ENCODE assay signal across 34 cellular contexts in genomic region chr12:28606967-28607557, GRCh38.
"Had no signal": no experiment of that assay in that cellular context is flagged by ENCODE, and none has a peak within 500 bp of the region (broad histone marks: within the 10 kb centered on the region; RNA-seq: fewer than 3 reads in every experiment).

No MANE protein-coding gene starts in this region.

- H3K27me3 ChIP-seq: MG63 had no signal

- DNase-seq: Karpas-422, Kasumi-1, MG63, MM.1S, MV-4-11, NCI-H1048, NCI-H1092, NCI-H1092 treated with DMSO at 0.1 percent for 48 hours, NCI-H1105, NCI-H1105 treated with DMSO at 0.1 percent for 48 hours, NCI-H1417, NCI-H1417 treated with DMSO at 0.1 percent for 48 hours, NCI-H1436, NCI-H1436 treated with DMSO at 0.1 percent for 48 hours, NCI-H146, NCI-H1694, NCI-H1694 treated with DMSO at 0.1 percent for 48 hours, NCI-H187, NCI-H187 treated with DMSO at 0.1 percent for 48 hours, NCI-H1930, NCI-H2029, NCI-H2029 treated with DMSO at 0.1 percent for 48 hours, NCI-H2081, NCI-H2081 treated with DMSO at 0.1 percent for 48 hours, NCI-H2107, NCI-H2171, NCI-H2171 treated with DMSO at 0.1 percent for 48 hours, NCI-H2227 treated with DMSO at 0.1 percent for 48 hours, NCI-H226, NCI-H345, NCI-H446, NCI-H446 treated with DMSO at 0.1 percent for 48 hours, NCI-H510A, NCI-H510A treated with DMSO at 0.1 percent for 48 hours had no signal

- H3K36me3 ChIP-seq: MG63 had no signal

- H3K4me3 ChIP-seq: MG63 had no signal
